Comparison of ENCODE assay signal across 21 cellular contexts in the genomic region with DNA sequence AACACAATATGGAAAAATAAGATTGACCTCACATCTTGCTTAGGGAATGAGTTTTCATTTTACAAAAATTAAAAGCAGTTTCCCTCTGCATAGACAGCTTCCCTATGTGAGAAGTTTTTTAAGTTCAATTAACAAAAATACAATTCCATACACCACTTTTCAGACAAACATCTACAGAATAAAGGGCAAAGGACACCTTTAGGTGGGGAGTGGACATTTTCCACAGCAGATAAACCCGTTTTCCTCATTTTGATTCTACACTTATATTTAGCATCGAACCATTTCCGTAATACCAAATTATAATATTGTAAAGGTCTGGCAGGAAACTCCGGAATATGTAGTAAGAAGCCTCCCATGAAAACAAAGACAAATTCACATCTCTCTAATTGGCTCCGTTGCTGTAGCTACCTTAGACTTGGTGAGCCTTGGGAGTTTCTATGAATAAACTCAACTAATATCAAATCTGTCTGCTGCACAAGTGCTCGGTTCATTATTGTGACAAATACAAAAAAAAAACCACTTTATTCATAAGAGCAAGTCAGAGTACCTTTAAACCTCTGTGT. TPM values are rescaled to one million over a fixed set of nuclear protein-coding genes. Genes with fewer than 3 reads are reported as not detected.
A peak's percentile ranks its signal among the peaks of the same experiment; 100 is the strongest.
DNase-seq lines count a peak whose midpoint lies in the region; ATAC-seq, FAIRE-seq and TF ChIP-seq lines count a peak whose summit lies in the region.
"Had no signal": no experiment of that assay in that cellular context is flagged by ENCODE, and none has a peak within 500 bp of the region (broad histone marks: within the 10 kb centered on the region; RNA-seq: fewer than 3 reads in every experiment).

No MANE protein-coding gene starts in this region.

- H2AFZ ChIP-seq in SK-N-SH (ENCODE audit: low read depth) (no peak overlapping the region), H1 (ENCODE audit: low read length) (no peak overlapping the region)

- no peak overlapping the region for H4K8ac ChIP-seq in H1 (ENCODE audit: extremely low read depth, insufficient read depth, low read length)

- 13% methylated on average over 6 of the region's 6 CpGs for WGBS in SK-N-SH (ENCODE audit: low lambda C conversion rate)
- 90% methylated on average over 6 of the region's 6 CpGs; no CpG with 5 or more reads in 1 of the 2 experiments for WGBS in H1 (ENCODE audit: extremely low coverage in 1 of 2, insufficient coverage in 1 of 2, insufficient read length in 1 of 2, insufficient replicate concordance in 2 of 2, low coverage in 1 of 2, low lambda C conversion rate in 2 of 2, missing lambda C conversion rate in 1 of 2), 2 experiments
- WGBS in prostate gland = 92% methylated on average over 6 of the region's 6 CpGs

- no peak overlapping the region for H3K14ac ChIP-seq in H1 (ENCODE audit: insufficient read length)

- ATAC-seq in SK-N-SH treated with all-trans-retinoic acid at 6 μM for 48 hours = no peak
- ATAC-seq: activated T-cell treated with anti-CD3 and anti-CD28 coated beads, Interleukin-2, amount 50 U/mL, for 72 hours; HCT116; right lobe of liver had no signal

- H3K4me2 ChIP-seq in SK-N-SH (no peak overlapping the region), H1 (ENCODE audit: insufficient read depth in 1 of 2, low read depth in 2 of 2, low read length in 2 of 2) (peak overlapping the region; percentile 97 to 99; a peak in 3 of 4 replicates)

- H3K79me2 ChIP-seq in SK-N-SH (ENCODE audit: insufficient read depth) (no peaks in the 10 kb centered on the region), H1 (ENCODE audit: control insufficient read depth in 1 of 2, insufficient read depth in 2 of 2, low read length in 2 of 2) (peaks cover 0 to 9% of the 10 kb centered on the region in 2 experiments; a peak in 1 of 4 replicates)

- H3K18ac ChIP-seq in H1 (ENCODE audit: extremely low read depth, low read length) = no peak overlapping the region

- no peak overlapping the region for H3K56ac ChIP-seq in H1 (replicated peaks; ENCODE audit: insufficient read length, low read depth, low read length)

- DNase-seq in SK-N-SH = no peak
- no peak for DNase-seq in H1 (ENCODE audit: low read depth in 1 of 2, low spot score in 2 of 2)
- no peak for DNase-seq in nephron progenitor cell
- DNase-seq in hypothalamus (lab: John Stamatoyannopoulos, UW) = no peak
- no peak for DNase-seq in prostate gland (ENCODE audit: low spot score)
- DNase-seq in T-helper 1 cell = no peak
- DNase-seq: 8988T; activated CD8-positive, alpha-beta memory T cell treated with anti-CD3 and anti-CD28 coated beads for 24 hours; activated naive CD8-positive, alpha-beta T cell treated with anti-CD3 and anti-CD28 coated beads, Interleukin-2, amount 10 ng/mL, durations not matched to agents 7 days and 5 days; activated T-cell treated with anti-CD3 and anti-CD28 coated beads, Interleukin-2, amount 50 U/mL, for 72 hours; brain microvascular endothelial cell; midbrain; NCI-H1092 treated with DMSO at 0.1 percent for 48 hours; NCI-H2081 treated with DMSO at 0.1 percent for 48 hours; NCI-H524 treated with DMSO at 0.1 percent for 48 hours; right lobe of liver; stimulated activated CD4-positive, alpha-beta T cell treated with anti-CD3 and anti-CD28 coated beads, Interleukin-15, amount 100 ng/mL, for 24 hours had no signal

- H3K4me1 ChIP-seq in SK-N-SH (ENCODE audit: control insufficient read depth in 1 of 2, insufficient read depth in 2 of 2, low read depth in 1 of 2, low read length in 1 of 2) (peaks cover 0 to 8% of the 10 kb centered on the region in 2 experiments; a peak in 2 of 4 replicates), HUES48 (ENCODE audit: control insufficient read depth, insufficient read depth, low read length) (peaks cover 39% of the 10 kb centered on the region), H1 (replicated peaks in 1 of 4; ENCODE audit: control insufficient read depth in 3 of 4, insufficient read depth in 4 of 4, low read length in 3 of 4) (peaks cover 2 to 19% (median 10%) of the 10 kb centered on the region in 4 experiments; a peak in 6 of 7 replicates), prostate gland (replicated peaks) (no peaks in the 10 kb centered on the region)

- TF ChIP-seq CTCF in SK-N-SH (IDR thresholded peaks at IDR 0.05) (no peak), H1 (IDR thresholded peaks at IDR 0.05; ENCODE audit: control extremely low read depth in 1 of 3, insufficient read depth in 1 of 3, low read depth in 1 of 3, low read length in 3 of 3) (no peak), nephron progenitor cell (IDR thresholded peaks at IDR 0.05) (no peak), prostate gland (IDR thresholded peaks at IDR 0.05) (no peak)

- no peak overlapping the region for H3K23ac ChIP-seq in H1 (ENCODE audit: insufficient read length)

- H3K4ac ChIP-seq in H1 (replicated peaks; ENCODE audit: insufficient read length, low read depth, low read length) = no peak overlapping the region

- H3K9ac ChIP-seq in SK-N-SH (no peak overlapping the region), HUES48 (ENCODE audit: low read depth, low read length) (no peak overlapping the region), H1 (replicated peaks in 1 of 4; ENCODE audit: extremely low read depth in 1 of 4, low read depth in 3 of 4, low read length in 3 of 4) (no peak overlapping the region)

- no peak overlapping the region for H2BK5ac ChIP-seq in H1 (ENCODE audit: low read depth, low read length)

- no peak for TF ChIP-seq EP300 in SK-N-SH (IDR thresholded peaks at IDR 0.05; ENCODE audit: borderline replicate concordance in 1 of 2, low read depth in 1 of 2, low read length in 1 of 2)
- TF ChIP-seq EP300 in H1 (IDR thresholded peaks at IDR 0.05; ENCODE audit: borderline replicate concordance in 1 of 2, low read depth in 2 of 2, low read length in 2 of 2) = no peak

- H3K9me3 ChIP-seq in SK-N-SH (no peaks in the 10 kb centered on the region), HUES48 (ENCODE audit: control insufficient read depth, insufficient read depth, low read length) (no peaks in the 10 kb centered on the region), H1 (ENCODE audit: insufficient read depth in 2 of 2, low read depth in 1 of 2, low read length in 1 of 2) (no peaks in the 10 kb centered on the region), prostate gland (no peaks in the 10 kb centered on the region)
- H3K9me3 ChIP-seq: right lobe of liver had no signal

- H3K9me2 ChIP-seq in SK-N-SH = no peaks in the 10 kb centered on the region

- no peak overlapping the region for H4K91ac ChIP-seq in H1 (replicated peaks; ENCODE audit: insufficient read length, low read length)

- peaks cover 6% of the 10 kb centered on the region for H3F3A ChIP-seq in SK-N-SH (replicated peaks; ENCODE audit: insufficient read depth)

- no peak overlapping the region for H3K4me3 ChIP-seq in SK-N-SH (ENCODE audit: low read depth in 2 of 2, low read length in 1 of 2)
- H3K4me3 ChIP-seq in HUES48 (ENCODE audit: low read depth, low read length) = peak overlapping the region; percentile 74
- peak overlapping the region; percentile 70 to 92 (median 74); a peak in 5 of 8 replicates for H3K4me3 ChIP-seq in H1 (ENCODE audit: extremely low read depth in 1 of 4, insufficient read depth in 2 of 4, low read depth in 3 of 4, low read length in 4 of 4)
- no peak overlapping the region for H3K4me3 ChIP-seq in prostate gland

- no peak overlapping the region for H2BK12ac ChIP-seq in H1 (ENCODE audit: low read depth, low read length)

- no peak overlapping the region for H2BK20ac ChIP-seq in H1 (ENCODE audit: low read length)

- H3K23me2 ChIP-seq in H1 (ENCODE audit: low read depth, low read length) = peaks cover 14% of the 10 kb centered on the region

- H2AK5ac ChIP-seq in H1 (ENCODE audit: low read depth, low read length) = no peak overlapping the region

- POLR2A ChIA-PET in SK-N-SH (lab: Yijun Ruan, JAX) (no interaction called here), H1 (lab: Charles Lee; ENCODE audit: partially characterized antibody) (no interaction called here)

- TF ChIP-seq POLR2A in H1 (IDR thresholded peaks at IDR 0.05; ENCODE audit: control extremely low read depth in 1 of 2, low read depth in 2 of 2, low read length in 2 of 2) (no peak), prostate gland (IDR thresholded peaks at IDR 0.05) (no peak)

- peaks cover 59% of the 10 kb centered on the region for H3K27me3 Mint-ChIP-seq in nephron progenitor cell (ENCODE audit: low read depth, poor library complexity)

- TF ChIP-seq RAD21 in SK-N-SH (IDR thresholded peaks at IDR 0.05; ENCODE audit: low read length) (no peak), H1 (IDR thresholded peaks at IDR 0.05 in 1 of 2, conservative IDR thresholded peaks at IDR 0.05 in 1 of 2; ENCODE audit: low read depth in 2 of 2, low read length in 2 of 2) (no peak)

- H3K4me1 Mint-ChIP-seq in nephron progenitor cell = peaks cover 22% of the 10 kb centered on the region

- H3K4me3 Mint-ChIP-seq in nephron progenitor cell = peak overlapping the region; percentile 92

- H3K27me3 ChIP-seq in SK-N-SH (ENCODE audit: insufficient read depth) (peaks cover 60% of the 10 kb centered on the region), HUES48 (ENCODE audit: control insufficient read depth, insufficient read depth, low read length) (peaks cover 38% of the 10 kb centered on the region), H1 (replicated peaks in 1 of 4; ENCODE audit: control insufficient read depth in 3 of 4, extremely low read depth in 1 of 4, insufficient read depth in 3 of 4, low read length in 3 of 4) (peaks cover 0 to 16% (median 11%) of the 10 kb centered on the region in 4 experiments; a peak in 6 of 7 replicates), prostate gland (replicated peaks; ENCODE audit: insufficient read depth) (no peaks in the 10 kb centered on the region)
- H3K27me3 ChIP-seq: right lobe of liver had no signal

- H3K9me3 Mint-ChIP-seq in nephron progenitor cell = no peaks in the 10 kb centered on the region
- H3K9me3 Mint-ChIP-seq: activated naive CD8-positive, alpha-beta T cell treated with anti-CD3 and anti-CD28 coated beads, Interleukin-2, amount 10 ng/mL, durations not matched to agents 7 days and 5 days; activated T-cell treated with anti-CD3 and anti-CD28 coated beads, Interleukin-2, amount 50 U/mL, for 72 hours had no signal

- H4K20me1 ChIP-seq in SK-N-SH (ENCODE audit: insufficient read depth) (no peaks in the 10 kb centered on the region), H1 (replicated peaks in 1 of 2; ENCODE audit: control insufficient read depth in 1 of 2, insufficient read depth in 2 of 2, low read length in 2 of 2) (no peaks in the 10 kb centered on the region)

- H3K36me3 ChIP-seq in SK-N-SH (replicated peaks in 1 of 2; ENCODE audit: control insufficient read depth in 1 of 2, insufficient read depth in 2 of 2, low read length in 1 of 2) (no peaks in the 10 kb centered on the region), HUES48 (ENCODE audit: control insufficient read depth, insufficient read depth, low read length) (no peaks in the 10 kb centered on the region), H1 (ENCODE audit: control insufficient read depth in 2 of 4, insufficient read depth in 4 of 4, low read length in 3 of 4) (no peaks in the 10 kb centered on the region), prostate gland (no peaks in the 10 kb centered on the region)
- H3K36me3 ChIP-seq: brain microvascular endothelial cell, right lobe of liver had no signal

- no peak overlapping the region for H4K5ac ChIP-seq in H1 (ENCODE audit: insufficient read length, low read depth, low read length)

- intact Hi-C loops in prostate gland (cut with DNase I) = loop anchor here (5.0 kb wide), 1 partner anchor 33 kb away; no protein-coding TSS in a partner anchor

- no peaks in the 10 kb centered on the region for H3K36me3 Mint-ChIP-seq in nephron progenitor cell (ENCODE audit: low read depth)
- H3K36me3 Mint-ChIP-seq: activated naive CD8-positive, alpha-beta T cell treated with anti-CD3 and anti-CD28 coated beads, Interleukin-2, amount 10 ng/mL, durations not matched to agents 7 days and 5 days had no signal

- no peak overlapping the region for H3K27ac Mint-ChIP-seq in nephron progenitor cell
- H3K27ac Mint-ChIP-seq: activated naive CD8-positive, alpha-beta T cell treated with anti-CD3 and anti-CD28 coated beads, Interleukin-2, amount 10 ng/mL, durations not matched to agents 7 days and 5 days; activated T-cell treated with anti-CD3 and anti-CD28 coated beads, Interleukin-2, amount 50 U/mL, for 72 hours had no signal

- no peak overlapping the region for H2BK15ac ChIP-seq in H1 (ENCODE audit: low read length)

- no peak overlapping the region for H3K27ac ChIP-seq in SK-N-SH (ENCODE audit: low read depth in 2 of 2, low read length in 1 of 2)
- H3K27ac ChIP-seq in HUES48 (ENCODE audit: low read depth, low read length) = no peak overlapping the region
- no peak overlapping the region for H3K27ac ChIP-seq in H1 (ENCODE audit: low read depth, low read length)
- H3K27ac ChIP-seq in prostate gland = no peak overlapping the region
- H3K27ac ChIP-seq: brain microvascular endothelial cell, right lobe of liver, RWPE1 had no signal

- CTCF ChIA-PET in SK-N-SH (lab: Yijun Ruan, JAX) (interaction anchor here (0.8 to 2.3 kb wide), 2 partner anchors 15 to 42 kb away, joined by 3 to 10 read pairs; no protein-coding TSS in a partner anchor), H1 (lab: Charles Lee; ENCODE audit: partially characterized antibody) (interaction anchor here (0.9 to 4.7 kb wide), 2 partner anchors 17 to 41 kb away, joined by 3 to 30 read pairs; no protein-coding TSS in a partner anchor)

- H2BK120ac ChIP-seq in H1 (replicated peaks; ENCODE audit: low read depth, low read length) = no peak overlapping the region

- H3K79me1 ChIP-seq in H1 (ENCODE audit: low read depth, low read length) = no peaks in the 10 kb centered on the region

- no peak for FAIRE-seq in H1 (lab: Jason Lieb, UNC)

RNA-seq across cellular contexts. Expression of a gene that starts 1.7 kb away (rescaled TPM):
- 0.31 and 0.39 TPM in 2 replicates for polyA plus RNA-seq in SK-N-SH (2012; rRNA removed)
- 0.44 and 0.49 TPM in 2 replicates for polyA plus RNA-seq in SK-N-SH (2012; cell fraction: cytosol; rRNA removed)
- 0.20 and 0.58 TPM in 2 replicates for polyA plus RNA-seq in SK-N-SH (2012; cell fraction: nucleus; rRNA removed)
- 24.8 and 25.4 TPM in 2 replicates for total RNA-seq in H1 (2021; fragmentation: NEBNext Ultra II Directional; extraction: Animal tissue kit (Norgen Biotek cat#: 25700))
- polyA plus RNA-seq in H1 (2011; rRNA removed) = 6.4 and 7.1 TPM in 2 replicates
- polyA plus RNA-seq in H1 (2011; cell fraction: cytosol; rRNA removed) = 7.9 TPM
- polyA plus RNA-seq in H1 (2011; cell fraction: nucleus; rRNA removed) = 16.3 TPM
- 11.9 to 15.6 TPM (median 15.2 TPM) in 4 replicates for polyA plus RNA-seq in H1 (2012, experiment 1 of 2)
- 1.8 TPM for polyA plus RNA-seq in H1 (2012, experiment 2 of 2)
- 22.0 TPM for polyA plus RNA-seq in H1 (2013, experiment 1 of 2)
- 24.6 TPM for polyA plus RNA-seq in H1 (2013, experiment 2 of 2)
- 31.7 and 40.6 TPM in 2 replicates for polyA minus RNA-seq in H1 (2011; rRNA and poly(A)+ RNA removed)
- 9.1 TPM for polyA minus RNA-seq in H1 (2011; cell fraction: cytosol; rRNA and poly(A)+ RNA removed)
- polyA minus RNA-seq in H1 (2011; cell fraction: nucleus; rRNA and poly(A)+ RNA removed) = 70.2 TPM
- total RNA-seq in prostate gland = 10 to 100 TPM in 1 of 2 donors, 1 to 10 TPM in 1; 2.4 to 45.1 TPM
- total RNA-seq: activated naive CD8-positive, alpha-beta T cell treated with anti-CD3 and anti-CD28 coated beads, Interleukin-2, amount 10 ng/mL, durations not matched to agents 7 days and 5 days; activated T-cell treated with anti-CD3 and anti-CD28 coated beads, Interleukin-2, amount 50 U/mL, for 72 hours had no signal

RNA-seq across cellular contexts. Expression of a gene that starts 49.6 kb away (rescaled TPM):
- polyA plus RNA-seq in SK-N-SH (2012; rRNA removed) = 32.9 and 54.2 TPM in 2 replicates
- 54.9 and 73.5 TPM in 2 replicates for polyA plus RNA-seq in SK-N-SH (2012; cell fraction: cytosol; rRNA removed)
- polyA plus RNA-seq in SK-N-SH (2012; cell fraction: nucleus; rRNA removed) = 27.3 and 41.2 TPM in 2 replicates
- total RNA-seq in H1 (2021; fragmentation: NEBNext Ultra II Directional; extraction: Animal tissue kit (Norgen Biotek cat#: 25700)) = 33.9 and 34.6 TPM in 2 replicates
- 6.9 and 15.4 TPM in 2 replicates for polyA plus RNA-seq in H1 (2011; rRNA removed)
- polyA plus RNA-seq in H1 (2011; cell fraction: cytosol; rRNA removed) = 17.8 TPM
- polyA plus RNA-seq in H1 (2011; cell fraction: nucleus; rRNA removed) = 3.1 TPM
- 16.7 to 33.6 TPM (median 17.8 TPM) in 4 replicates for polyA plus RNA-seq in H1 (2012, experiment 1 of 2)
- 5.5 TPM for polyA plus RNA-seq in H1 (2012, experiment 2 of 2)
- polyA plus RNA-seq in H1 (2013, experiment 1 of 2) = 24.8 TPM
- polyA plus RNA-seq in H1 (2013, experiment 2 of 2) = 23.5 TPM
- 8.0 and 14.9 TPM in 2 replicates for polyA minus RNA-seq in H1 (2011; rRNA and poly(A)+ RNA removed)
- 19.4 TPM for polyA minus RNA-seq in H1 (2011; cell fraction: cytosol; rRNA and poly(A)+ RNA removed)
- polyA minus RNA-seq in H1 (2011; cell fraction: nucleus; rRNA and poly(A)+ RNA removed) = 9.1 TPM
- total RNA-seq in prostate gland = 100 to 1,000 TPM in 1 of 2 donors, 10 to 100 TPM in 1; 63.2 to 105 TPM

Comparison
In these comparisons a context has a peak if more than half of its experiments do, and no peak if none do; other contexts are left out.
1. H3K4me3 ChIP-seq: peak in HUES48 (single experiment) and H1 (4 of 4); none in SK-N-SH (0 of 2) and prostate gland (0 of 2).